ENCODE assay signal across 9 cellular contexts in genomic region chr10:47483923-47484322, GRCh38. TPM values are rescaled to one million over a fixed set of nuclear protein-coding genes. Genes with fewer than 3 reads are reported as not detected.
DNase-seq lines count a peak whose midpoint lies in the region; ATAC-seq and TF ChIP-seq lines count a peak whose summit lies in the region.
"Not testable (repeated sequence)": the region's sequence is repeated elsewhere in the genome, so short reads cannot be mapped to it uniquely, and the experiment has no call there.
"Had no signal": no experiment of that assay in that cellular context is flagged by ENCODE, and none has a peak within 500 bp of the region (broad histone marks: within the 10 kb centered on the region; RNA-seq: fewer than 3 reads in every experiment).

Gene ANXA8, minus strand, starts transcription at chr10:47484115. Its CDS starts 182 bp downstream, at chr10:47483933.

- H3K27ac ChIP-seq in esophagus (ENCODE audit: low read depth in 2 of 2, low read length in 1 of 2), result peak within 1 kb of the TSS; percentile 18 to 74
- not testable (repeated sequence) for H3K27ac ChIP-seq in prostate gland, vagina

- H3K36me3 ChIP-seq in esophagus (ENCODE audit: control insufficient read depth in 2 of 2, insufficient read depth in 2 of 2, low read length in 1 of 2); prostate gland; vagina: not testable (repeated sequence)

- TF ChIP-seq CTCF in prostate gland (IDR thresholded peaks at IDR 0.05); vagina (IDR thresholded peaks at IDR 0.05): not testable (repeated sequence)

- WGBS in esophagus, 2 donors, result 58% methylated on average over 8 of the region's 11 CpGs
- WGBS in prostate gland, result 44% methylated on average over 4 of the region's 11 CpGs

- H3K9me3 ChIP-seq in esophagus (ENCODE audit: control insufficient read depth in 2 of 2, insufficient read depth in 1 of 2, low read depth in 1 of 2, low read length in 1 of 2); prostate gland; vagina: not testable (repeated sequence)

- H3K27me3 ChIP-seq in esophagus (ENCODE audit: control insufficient read depth in 1 of 2, insufficient read depth in 2 of 2, low read length in 2 of 2); prostate gland (replicated peaks; ENCODE audit: insufficient read depth); vagina: not testable (repeated sequence)

- peak; percentile 80 for TF ChIP-seq POLR2A in prostate gland (IDR thresholded peaks at IDR 0.05)
- not testable (repeated sequence) for TF ChIP-seq POLR2A in vagina (IDR thresholded peaks at IDR 0.05)

- H3K4me3 ChIP-seq in esophagus (ENCODE audit: low read depth in 1 of 2, low read length in 2 of 2) (peak within 1 kb of the TSS; percentile 20 to 26), vagina (peak within 1 kb of the TSS in 1 of 2 donors; percentile 21)
- H3K4me3 ChIP-seq in prostate gland, result not testable (repeated sequence)

- intact Hi-C loops in left cardiac atrium (cut with DNase I); prostate gland (cut with DNase I); vagina (cut with DNase I): not testable (repeated sequence)

- peak; percentile 23 to 63 for ATAC-seq in left cardiac atrium
- peak; percentile 57 for ATAC-seq in left lobe of liver

- DNase-seq in NCI-H226 (peak; percentile 77), amniotic epithelial cell (ENCODE audit: low read depth) (peak; percentile 64), left lobe of liver (ENCODE audit: low spot score) (peak; percentile 55)
- not testable (repeated sequence) for DNase-seq in left cardiac atrium; prostate gland (ENCODE audit: low spot score); vagina (ENCODE audit: extremely low spot score in 2 of 2)

- H3K4me1 ChIP-seq in esophagus (ENCODE audit: control insufficient read depth in 2 of 2, insufficient read depth in 2 of 2, low read length in 1 of 2); prostate gland (replicated peaks); vagina: not testable (repeated sequence)

RNA-seq across cellular contexts. Expression of gene ANXA8, which starts in this region (rescaled TPM):
- polyA plus RNA-seq in esophagus, result 100 to 1,000 TPM; 250 to 261 TPM
- 1 to 10 TPM; 4.1 to 7.0 TPM for total RNA-seq in left cardiac atrium
- total RNA-seq in left lobe of liver, result 1.7 TPM
- 10 to 100 TPM in 1 of 2 donors, 1 to 10 TPM in 1; 8.2 to 13.9 TPM for total RNA-seq in prostate gland
- 135 TPM for total RNA-seq in vagina
- total RNA-seq: H1 had no signal
- polyA plus RNA-seq: IgD-negative memory B cell had no signal
